27 cellular contexts compared by ENCODE assay signal in the genomic region with DNA sequence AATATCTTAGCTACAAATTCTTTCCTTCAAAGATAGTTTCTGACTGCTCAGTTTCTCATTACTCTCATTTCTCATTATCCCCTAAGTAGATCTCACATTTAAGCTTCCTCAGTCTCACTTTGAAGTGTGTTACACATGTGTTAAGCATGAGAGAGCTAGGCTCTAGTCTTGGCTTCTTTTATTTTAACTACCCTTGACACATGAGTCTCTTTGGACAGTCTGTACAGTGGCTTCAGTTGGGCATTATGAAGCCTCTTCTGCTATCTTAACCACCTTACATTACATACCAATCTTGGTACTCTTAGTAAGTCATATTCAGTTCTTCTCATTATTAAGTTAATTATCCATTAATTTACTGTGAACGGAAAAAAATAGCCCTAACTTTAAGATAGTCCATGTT.
"Had no signal": no experiment of that assay in that cellular context is flagged by ENCODE, and none has a peak within 500 bp of the region (broad histone marks: within the 10 kb centered on the region; RNA-seq: fewer than 3 reads in every experiment).

No MANE protein-coding gene starts in this region.

- ATAC-seq: activated CD4-positive, alpha-beta T cell treated with anti-CD3 and anti-CD28 coated beads for 36 hours; activated CD8-positive, alpha-beta memory T cell treated with anti-CD3 and anti-CD28 coated beads, Interleukin-2, amount 10 ng/mL, durations not matched to agents 7 days and 5 days; activated CD8-positive, alpha-beta T cell treated with anti-CD3 and anti-CD28 coated beads, Interleukin-2, amount 10 ng/mL, durations not matched to agents 7 days and 5 days; body of pancreas; gastroesophageal sphincter had no signal

- H3K4me1 Mint-ChIP-seq: activated CD4-positive, alpha-beta T cell treated with anti-CD3 and anti-CD28 coated beads for 36 hours had no signal

- DNase-seq: activated CD4-positive, alpha-beta memory T cell treated with anti-CD3 and anti-CD28 coated beads for 36 hours; activated CD4-positive, alpha-beta T cell treated with anti-CD3 and anti-CD28 coated beads for 36 hours; activated CD4-positive, alpha-beta T cell treated with anti-CD3 and anti-CD28 coated beads, Interleukin-2, amount 10 ng/mL, durations not matched to agents 24 days and 14 days; activated CD4-positive, CD25-positive, alpha-beta regulatory T cell; activated CD4-positive, CD25-positive, alpha-beta regulatory T cell treated with anti-CD3 and anti-CD28 coated beads, Interleukin-2, amount 50 U/mL, for 72 hours; activated CD8-positive, alpha-beta memory T cell treated with anti-CD3 and anti-CD28 coated beads, Interleukin-2, amount 10 ng/mL, durations not matched to agents 7 days and 5 days; activated CD8-positive, alpha-beta memory T cell treated with anti-CD3 and anti-CD28 coated beads, Interleukin-2, amount 50 U/mL, for 4 hours; activated CD8-positive, alpha-beta T cell treated with anti-CD3 and anti-CD28 coated beads, Interleukin-2, amount 10 ng/mL, durations not matched to agents 7 days and 5 days; activated effector memory CD4-positive, alpha-beta T cell treated with anti-CD3 and anti-CD28 coated beads, Interleukin-2, amount 50 U/mL, for 16 hours; activated naive CD4-positive, alpha-beta T cell treated with anti-CD3 and anti-CD28 coated beads for 36 hours; activated naive CD8-positive, alpha-beta T cell treated with anti-CD3 and anti-CD28 coated beads for 36 hours; activated naive CD8-positive, alpha-beta T cell treated with anti-CD3 and anti-CD28 coated beads, Interleukin-2, amount 50 U/mL, for 24 hours; activated T-cell treated with anti-CD3 and anti-CD28 coated beads, Interleukin-2, amount 50 U/mL, for 1 hour; activated T-cell treated with anti-CD3 and anti-CD28 coated beads, Interleukin-2, amount 50 U/mL, for 48 hours; aorta; body of pancreas; caudate nucleus; effector CD8-positive, alpha-beta T cell; esophagus squamous epithelium; foreskin melanocyte; T-helper 2 cell had no signal

- H3K9me3 ChIP-seq: adrenal gland, body of pancreas, esophagus squamous epithelium, gastroesophageal sphincter had no signal

- H3K4me1 ChIP-seq: adrenal gland, body of pancreas, esophagus squamous epithelium, gastroesophageal sphincter had no signal

- H3K27me3 Mint-ChIP-seq: activated CD4-positive, alpha-beta memory T cell treated with anti-CD3 and anti-CD28 coated beads for 36 hours; activated CD4-positive, alpha-beta T cell treated with anti-CD3 and anti-CD28 coated beads for 36 hours; activated CD4-positive, alpha-beta T cell treated with anti-CD3 and anti-CD28 coated beads, Interleukin-2, amount 10 ng/mL, durations not matched to agents 24 days and 14 days; activated CD8-positive, alpha-beta memory T cell treated with anti-CD3 and anti-CD28 coated beads, Interleukin-2, amount 10 ng/mL, durations not matched to agents 7 days and 5 days; activated naive CD4-positive, alpha-beta T cell treated with anti-CD3 and anti-CD28 coated beads, Interleukin-2, amount 50 U/mL, for 24 hours; activated naive CD8-positive, alpha-beta T cell treated with anti-CD3 and anti-CD28 coated beads for 36 hours; activated naive CD8-positive, alpha-beta T cell treated with anti-CD3 and anti-CD28 coated beads, Interleukin-2, amount 50 U/mL, for 24 hours had no signal

- H3K9me3 Mint-ChIP-seq: activated CD4-positive, alpha-beta memory T cell treated with anti-CD3 and anti-CD28 coated beads for 36 hours; activated CD4-positive, alpha-beta T cell treated with anti-CD3 and anti-CD28 coated beads, Interleukin-2, amount 10 ng/mL, durations not matched to agents 24 days and 14 days; activated naive CD4-positive, alpha-beta T cell treated with anti-CD3 and anti-CD28 coated beads, Interleukin-2, amount 50 U/mL, for 24 hours had no signal

- H3K27ac ChIP-seq: adrenal gland, body of pancreas, epithelial cell of prostate, esophagus squamous epithelium, gastroesophageal sphincter had no signal

- H3K4me3 ChIP-seq: adrenal gland, body of pancreas, esophagus squamous epithelium, gastroesophageal sphincter had no signal

- H3K27me3 ChIP-seq: adrenal gland, body of pancreas, esophagus squamous epithelium, gastroesophageal sphincter had no signal

- H3K36me3 ChIP-seq: adrenal gland had no signal

- H3K27ac Mint-ChIP-seq: activated CD4-positive, alpha-beta memory T cell treated with anti-CD3 and anti-CD28 coated beads for 36 hours; activated CD4-positive, alpha-beta T cell treated with anti-CD3 and anti-CD28 coated beads for 36 hours; activated CD4-positive, alpha-beta T cell treated with anti-CD3 and anti-CD28 coated beads, Interleukin-2, amount 10 ng/mL, durations not matched to agents 24 days and 14 days; activated CD8-positive, alpha-beta memory T cell treated with anti-CD3 and anti-CD28 coated beads, Interleukin-2, amount 10 ng/mL, durations not matched to agents 7 days and 5 days; activated CD8-positive, alpha-beta T cell treated with anti-CD3 and anti-CD28 coated beads, Interleukin-2, amount 10 ng/mL, durations not matched to agents 7 days and 5 days; activated naive CD4-positive, alpha-beta T cell treated with anti-CD3 and anti-CD28 coated beads for 36 hours; activated naive CD4-positive, alpha-beta T cell treated with anti-CD3 and anti-CD28 coated beads, Interleukin-2, amount 50 U/mL, for 24 hours; activated naive CD8-positive, alpha-beta T cell treated with anti-CD3 and anti-CD28 coated beads for 36 hours; activated naive CD8-positive, alpha-beta T cell treated with anti-CD3 and anti-CD28 coated beads, Interleukin-2, amount 50 U/mL, for 24 hours; activated T-helper 1 cell treated with anti-CD3 and anti-CD28 coated beads, Interleukin-12 subunit alpha, Interleukin-12 subunit beta, Interleukin-2, Interleukin-4 antibody, amounts not matched to agents 30 ng/mL and 10 ng/mL and 1 ng/mL, durations not matched to agents 14 hours and 24 hours and 36 hours; activated T-helper 2 cell treated with anti-CD3 and anti-CD28 coated beads, Interferon-gamma antibody, Interleukin-2, Interleukin-4, amounts not matched to agents 10 μg/mL and 5 μg/mL and 100 μg/mL, durations not matched to agents 14 hours and 24 hours and 36 hours had no signal

- H3K4me3 Mint-ChIP-seq: activated CD4-positive, alpha-beta memory T cell treated with anti-CD3 and anti-CD28 coated beads for 36 hours; activated CD4-positive, alpha-beta T cell treated with anti-CD3 and anti-CD28 coated beads for 36 hours; activated CD4-positive, alpha-beta T cell treated with anti-CD3 and anti-CD28 coated beads, Interleukin-2, amount 10 ng/mL, durations not matched to agents 24 days and 14 days; activated CD8-positive, alpha-beta memory T cell treated with anti-CD3 and anti-CD28 coated beads, Interleukin-2, amount 10 ng/mL, durations not matched to agents 7 days and 5 days; activated CD8-positive, alpha-beta T cell treated with anti-CD3 and anti-CD28 coated beads, Interleukin-2, amount 10 ng/mL, durations not matched to agents 7 days and 5 days; activated naive CD4-positive, alpha-beta T cell treated with anti-CD3 and anti-CD28 coated beads for 36 hours; activated naive CD4-positive, alpha-beta T cell treated with anti-CD3 and anti-CD28 coated beads, Interleukin-2, amount 50 U/mL, for 24 hours; activated naive CD8-positive, alpha-beta T cell treated with anti-CD3 and anti-CD28 coated beads for 36 hours; activated naive CD8-positive, alpha-beta T cell treated with anti-CD3 and anti-CD28 coated beads, Interleukin-2, amount 50 U/mL, for 24 hours; activated T-helper 1 cell treated with anti-CD3 and anti-CD28 coated beads, Interleukin-12 subunit alpha, Interleukin-12 subunit beta, Interleukin-2, Interleukin-4 antibody, amounts not matched to agents 30 ng/mL and 10 ng/mL and 1 ng/mL, durations not matched to agents 14 hours and 24 hours and 36 hours had no signal
